1 cellular context compared by ENCODE assay signal in genomic region chr1:1883890-1884289, GRCh38. TPM values are rescaled to one million over a fixed set of nuclear protein-coding genes. Genes with fewer than 3 reads are reported as not detected.
"Had no signal": no experiment of that assay in that cellular context is flagged by ENCODE, and none has a peak within 500 bp of the region (broad histone marks: within the 10 kb centered on the region; RNA-seq: fewer than 3 reads in every experiment).

No MANE protein-coding gene starts in this region.

RNA-seq across cellular contexts. Expression of gene CALML6, which starts 31.2 kb away (rescaled TPM):
- total RNA-seq: right atrium auricular region had no signal
